8 cellular contexts compared by ENCODE assay signal in the genomic region with DNA sequence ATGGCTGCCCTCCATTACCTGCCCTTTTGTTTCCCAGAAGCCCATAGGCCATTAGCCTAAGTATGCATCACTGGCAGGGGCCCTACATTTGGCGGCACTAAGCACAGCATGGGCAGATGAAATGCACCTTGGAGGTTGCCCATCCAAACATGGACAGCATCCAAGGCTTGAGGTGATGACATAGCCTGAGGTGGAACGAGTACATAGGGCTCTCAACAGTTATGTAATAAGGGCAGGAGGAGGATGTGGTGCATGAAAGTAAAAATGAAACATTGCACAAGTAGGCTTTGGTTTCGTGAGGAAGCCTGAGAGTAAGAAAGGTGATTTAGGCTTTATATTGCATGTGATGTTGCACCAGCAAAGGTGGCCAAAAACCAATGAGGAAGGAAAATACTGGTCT.
DNase-seq lines count a peak whose midpoint lies in the region; ATAC-seq and TF ChIP-seq lines count a peak whose summit lies in the region.

No MANE protein-coding gene starts in this region.

- H3K27ac Mint-ChIP-seq in CD8-positive, alpha-beta memory T cell, result peak overlapping the region; percentile 51 to 88 (median 70)
- peak overlapping the region; percentile 77 for H3K27ac Mint-ChIP-seq in activated CD8-positive, alpha-beta T cell treated with anti-CD3 and anti-CD28 coated beads for 36 hours

- H3K36me3 Mint-ChIP-seq in CD8-positive, alpha-beta memory T cell, result peaks cover 0 to 9% (median 0%) of the 10 kb centered on the region in 3 donors
- H3K36me3 Mint-ChIP-seq in activated CD8-positive, alpha-beta T cell treated with anti-CD3 and anti-CD28 coated beads for 36 hours (ENCODE audit: low read depth), result peaks cover 2% of the 10 kb centered on the region

- no peak overlapping the region for H3K9ac ChIP-seq in GM23248

- H3K79me2 ChIP-seq in GM23248 (ENCODE audit: insufficient read depth), result no peaks in the 10 kb centered on the region

- H3K36me3 ChIP-seq in CD8-positive, alpha-beta memory T cell (ENCODE audit: insufficient read depth, low read length), result no peaks in the 10 kb centered on the region
- H3K36me3 ChIP-seq in GM23248 (ENCODE audit: low read depth), result no peaks in the 10 kb centered on the region

- peaks cover 18% of the 10 kb centered on the region for H3K4me1 ChIP-seq in CD8-positive, alpha-beta memory T cell (ENCODE audit: insufficient read depth, low read length)
- H3K4me1 ChIP-seq in GM23248 (ENCODE audit: insufficient read depth), result no peaks in the 10 kb centered on the region

- no peak overlapping the region for H2AFZ ChIP-seq in GM23248

- peak overlapping the region in 4 of 7 donors; percentile 39 to 78 (median 43) for H3K4me3 Mint-ChIP-seq in CD8-positive, alpha-beta memory T cell
- H3K4me3 Mint-ChIP-seq in activated CD8-positive, alpha-beta T cell treated with anti-CD3 and anti-CD28 coated beads for 36 hours, result no peak overlapping the region

- no peak overlapping the region for H3K4me2 ChIP-seq in GM23248 (ENCODE audit: unreplicated experiment)

- no peak overlapping the region for H3K4me3 ChIP-seq in CD8-positive, alpha-beta memory T cell (ENCODE audit: low read length)
- H3K4me3 ChIP-seq in GM23248, result no peak overlapping the region

- peaks cover 0 to 8% (median 3%) of the 10 kb centered on the region in 5 donors for H3K9me3 Mint-ChIP-seq in CD8-positive, alpha-beta memory T cell
- no peaks in the 10 kb centered on the region for H3K9me3 Mint-ChIP-seq in activated CD8-positive, alpha-beta T cell treated with anti-CD3 and anti-CD28 coated beads for 36 hours

- ATAC-seq in GM19351 (IDR thresholded peaks at IDR 0.05; ENCODE audit: unreplicated experiment) (peak; percentile 100), HG03159 (IDR thresholded peaks at IDR 0.05; ENCODE audit: unreplicated experiment) (peak; percentile 100)
- ATAC-seq in activated CD8-positive, alpha-beta T cell treated with anti-CD3 and anti-CD28 coated beads for 36 hours, result peak; percentile 94

- in situ Hi-C loops in GM23248 (cut with MboI), result no loop called here

- H3K27me3 ChIP-seq in CD8-positive, alpha-beta memory T cell (ENCODE audit: insufficient read depth, low read length, poor library complexity, severe bottlenecking), result no peaks in the 10 kb centered on the region
- no peaks in the 10 kb centered on the region for H3K27me3 ChIP-seq in GM23248 (replicated peaks; ENCODE audit: insufficient read depth)

- 70 to 71% methylated on average over 3 of the region's 3 CpGs for WGBS in GM23248 (ENCODE audit: low coverage in 1 of 2, low lambda C conversion rate in 2 of 2, missing lambda C conversion rate in 2 of 2), 2 experiments

- intact Hi-C loops in activated CD8-positive, alpha-beta T cell treated with anti-CD3 and anti-CD28 coated beads for 36 hours (cut with micrococcal nuclease), result no loop called here

- H3K4me1 Mint-ChIP-seq in CD8-positive, alpha-beta memory T cell, result peaks cover 9 to 15% (median 14%) of the 10 kb centered on the region in 3 donors
- peaks cover 16% of the 10 kb centered on the region for H3K4me1 Mint-ChIP-seq in activated CD8-positive, alpha-beta T cell treated with anti-CD3 and anti-CD28 coated beads for 36 hours (ENCODE audit: low read depth)

- peak in 3 of 5 donors; percentile 22 to 44 (median 39) for DNase-seq in CD8-positive, alpha-beta memory T cell
- peak; percentile 42 for DNase-seq in activated CD8-positive, alpha-beta T cell treated with anti-CD3 and anti-CD28 coated beads for 36 hours
- peak; percentile 27 for DNase-seq in stimulated activated CD4-positive, alpha-beta T cell treated with anti-CD3 and anti-CD28 coated beads, Interleukin-4, amount 100 ng/mL, for 24 hours
- DNase-seq in OCI-M2 (lab: John Stamatoyannopoulos, UW; ENCODE audit: unreplicated experiment) (no peak), RKO (ENCODE audit: low spot score) (no peak), GM23248 (no peak)

- CTCF ChIA-PET in CD8-positive, alpha-beta memory T cell (lab: Charles Lee), result no interaction called here
- CTCF ChIA-PET in activated CD8-positive, alpha-beta T cell treated with anti-CD3 and anti-CD28 coated beads for 36 hours (lab: Charles Lee), result interaction anchor here (0.7 to 0.9 kb wide), 2 partner anchors 64 to 487 kb away, joined by 3 read pairs; no protein-coding TSS in a partner anchor

- H3K27ac ChIP-seq in CD8-positive, alpha-beta memory T cell (ENCODE audit: low read depth, low read length), result no peak overlapping the region
- no peak overlapping the region for H3K27ac ChIP-seq in GM23248

- no peaks in the 10 kb centered on the region for H4K20me1 ChIP-seq in GM23248 (ENCODE audit: insufficient read depth)

- H3K27me3 Mint-ChIP-seq in CD8-positive, alpha-beta memory T cell, result no peaks in the 10 kb centered on the region
- H3K27me3 Mint-ChIP-seq in activated CD8-positive, alpha-beta T cell treated with anti-CD3 and anti-CD28 coated beads for 36 hours, result no peaks in the 10 kb centered on the region

- POLR2A ChIA-PET in CD8-positive, alpha-beta memory T cell (lab: Charles Lee), result no interaction called here
- POLR2A ChIA-PET in activated CD8-positive, alpha-beta T cell treated with anti-CD3 and anti-CD28 coated beads for 36 hours (lab: Charles Lee), result interaction anchor here (0.9 kb wide), 1 partner anchor 18 kb away, joined by 4 read pairs; no protein-coding TSS in a partner anchor

- TF ChIP-seq CTCF in activated CD8-positive, alpha-beta T cell treated with anti-CD3 and anti-CD28 coated beads for 36 hours (IDR thresholded peaks at IDR 0.05), result no peak

- no peaks in the 10 kb centered on the region for H3K9me3 ChIP-seq in CD8-positive, alpha-beta memory T cell (ENCODE audit: low read length)
- no peaks in the 10 kb centered on the region for H3K9me3 ChIP-seq in GM23248 (ENCODE audit: low read depth)

- no peaks in the 10 kb centered on the region for H3F3A ChIP-seq in GM23248 (ENCODE audit: insufficient read depth)

- no peaks in the 10 kb centered on the region for H3K9me2 ChIP-seq in GM23248 (ENCODE audit: insufficient read depth)

Comparison
In these comparisons a context has a peak if more than half of its experiments do, and no peak if none do; other contexts are left out.
1. DNase-seq: peak in CD8-positive, alpha-beta memory T cell (3 of 5), activated CD8-positive, alpha-beta T cell treated with anti-CD3 and anti-CD28 coated beads for 36 hours (single experiment) and stimulated activated CD4-positive, alpha-beta T cell treated with anti-CD3 and anti-CD28 coated beads, Interleukin-4, amount 100 ng/mL, for 24 hours (single experiment); none in OCI-M2 (single experiment), RKO (single experiment) and GM23248 (single experiment).
2. Peak in every context shown above with its lines, with median percentiles within 50 percentile points of each other: ATAC-seq.